11 cellular contexts compared by ENCODE assay signal in genomic region chr3:140170612-140171011, GRCh38.
DNase-seq lines count a peak whose midpoint lies in the region; ATAC-seq and TF ChIP-seq lines count a peak whose summit lies in the region.
"Had no signal": no experiment of that assay in that cellular context is flagged by ENCODE, and none has a peak within 500 bp of the region (broad histone marks: within the 10 kb centered on the region; RNA-seq: fewer than 3 reads in every experiment).

No MANE protein-coding gene starts in this region.

- CTCF ChIA-PET in MCF 10A (lab: Yijun Ruan, JAX) = no interaction called here

- intact Hi-C loops in CD14-positive monocyte (cut with micrococcal nuclease) = no loop called here
- intact Hi-C loops in left ventricle myocardium inferior (cut with micrococcal nuclease) = no loop called here
- intact Hi-C loops in MCF 10A (cut with micrococcal nuclease) = no loop called here

- no TSS peak for BruUV-seq in MCF 10A (replicated peaks; lab: Mats Ljungman, UMichigan)

- no peaks in the 10 kb centered on the region for H3K36me3 ChIP-seq in left ventricle myocardium inferior

- H3K4me3 Mint-ChIP-seq in CD14-positive monocyte = no peak overlapping the region
- H3K4me3 Mint-ChIP-seq in MCF 10A (ENCODE audit: unreplicated experiment) = no peak overlapping the region
- H3K4me3 Mint-ChIP-seq: activated naive CD4-positive, alpha-beta T cell treated with anti-CD3 and anti-CD28 coated beads for 36 hours had no signal

- H3K4me1 ChIP-seq in left ventricle myocardium inferior = no peaks in the 10 kb centered on the region

- DNase-seq in kidney glomerular epithelial cell (lab: John Stamatoyannopoulos, UW) (peak; percentile 47), CD14-positive monocyte (ENCODE audit: low spot score) (no peak), left ventricle myocardium inferior (no peak), MCF 10A (ENCODE audit: unreplicated experiment) (no peak)
- DNase-seq: activated naive CD4-positive, alpha-beta T cell treated with anti-CD3 and anti-CD28 coated beads for 36 hours; EL; NCI-H524 treated with DMSO at 0.1 percent for 48 hours had no signal

- H3K27ac Mint-ChIP-seq in CD14-positive monocyte = no peak overlapping the region
- no peak overlapping the region for H3K27ac Mint-ChIP-seq in MCF 10A (ENCODE audit: low read depth, unreplicated experiment)
- H3K27ac Mint-ChIP-seq: activated naive CD4-positive, alpha-beta T cell treated with anti-CD3 and anti-CD28 coated beads for 36 hours had no signal

- H3K27me3 Mint-ChIP-seq in CD14-positive monocyte (ENCODE audit: low read depth in 3 of 3) (peaks cover 0 to 2% (median 0%) of the 10 kb centered on the region in 3 donors), MCF 10A (ENCODE audit: insufficient read depth, unreplicated experiment) (peaks cover 10% of the 10 kb centered on the region)

- no peak for TF ChIP-seq CTCF in CD14-positive monocyte (IDR thresholded peaks at IDR 0.05)
- TF ChIP-seq CTCF in left ventricle myocardium inferior (IDR thresholded peaks at IDR 0.05; ENCODE audit: borderline replicate concordance) = no peak
- TF ChIP-seq CTCF in MCF 10A (IDR thresholded peaks at IDR 0.05; ENCODE audit: unreplicated experiment) = no peak

- ATAC-seq in GM18873 (IDR thresholded peaks at IDR 0.05; ENCODE audit: low FRiP score, unreplicated experiment) (peak; percentile 90), GM21717 (IDR thresholded peaks at IDR 0.05; ENCODE audit: unreplicated experiment) (peak; percentile 97), HG03342 (IDR thresholded peaks at IDR 0.05; ENCODE audit: unreplicated experiment) (peak; percentile 97), HG02840 (IDR thresholded peaks at IDR 0.05; ENCODE audit: low FRiP score, unreplicated experiment) (no peak)

- H3K4me1 Mint-ChIP-seq in CD14-positive monocyte = no peaks in the 10 kb centered on the region
- no peaks in the 10 kb centered on the region for H3K4me1 Mint-ChIP-seq in MCF 10A (ENCODE audit: insufficient read depth, unreplicated experiment)

- peaks cover 5% of the 10 kb centered on the region for H3K9me3 ChIP-seq in left ventricle myocardium inferior (replicated peaks)

- no peaks in the 10 kb centered on the region for H3K9me3 Mint-ChIP-seq in CD14-positive monocyte
- peaks cover 8% of the 10 kb centered on the region for H3K9me3 Mint-ChIP-seq in MCF 10A (ENCODE audit: unreplicated experiment)
- H3K9me3 Mint-ChIP-seq: activated naive CD4-positive, alpha-beta T cell treated with anti-CD3 and anti-CD28 coated beads for 36 hours had no signal

- no peaks in the 10 kb centered on the region for H3K27me3 ChIP-seq in left ventricle myocardium inferior (ENCODE audit: low read depth)

- H3K4me3 ChIP-seq in left ventricle myocardium inferior = no peak overlapping the region

- POLR2A ChIA-PET in MCF 10A (lab: Yijun Ruan, JAX) = interaction anchor here (0.9 kb wide), 1 partner anchor 10 kb away, joined by 3 read pairs; no protein-coding TSS in a partner anchor

- no peaks in the 10 kb centered on the region for H3K36me3 Mint-ChIP-seq in CD14-positive monocyte
- H3K36me3 Mint-ChIP-seq in MCF 10A (ENCODE audit: insufficient read depth, unreplicated experiment) = no peaks in the 10 kb centered on the region

- no peak overlapping the region for H3K27ac ChIP-seq in left ventricle myocardium inferior (replicated peaks)
